ENCODE assay signal across 14 cellular contexts in genomic region chr12:34398706-34399630, GRCh38.
DNase-seq lines count a peak whose midpoint lies in the region; ATAC-seq, FAIRE-seq and TF ChIP-seq lines count a peak whose summit lies in the region.
"Had no signal": no experiment of that assay in that cellular context is flagged by ENCODE, and none has a peak within 500 bp of the region (broad histone marks: within the 10 kb centered on the region; RNA-seq: fewer than 3 reads in every experiment).

No MANE protein-coding gene starts in this region.

- POLR2A ChIA-PET in HepG2 (lab: Yijun Ruan, JAX), result no interaction called here

- intact Hi-C loops in right lobe of liver (cut with DNase I) (no loop called here), HepG2 (cut with micrococcal nuclease; ENCODE audit: unreplicated experiment) (no loop called here)
- intact Hi-C loops in activated T-helper 1 cell treated with anti-CD3 and anti-CD28 coated beads, Interleukin-12 subunit alpha, Interleukin-12 subunit beta, Interleukin-2, Interleukin-4 antibody, amounts not matched to agents 30 ng/mL and 10 ng/mL and 1 ng/mL, durations not matched to agents 14 hours and 24 hours and 36 hours (cut with micrococcal nuclease), result no loop called here

- H3K4me3 ChIP-seq in right lobe of liver (no peak overlapping the region), HepG2 (replicated peaks in 1 of 3; ENCODE audit: insufficient read depth in 1 of 3, low read depth in 2 of 3, low read length in 3 of 3) (no peak overlapping the region), lung (no peak overlapping the region)

- BruUV-seq in HepG2 (replicated peaks; lab: Mats Ljungman, UMichigan), result no TSS peak

- H3K27ac Mint-ChIP-seq in central memory CD8-positive, alpha-beta T cell (ENCODE audit: low read depth), result no peak overlapping the region
- no peak overlapping the region for H3K27ac Mint-ChIP-seq in activated T-helper 1 cell treated with anti-CD3 and anti-CD28 coated beads, Interleukin-12 subunit alpha, Interleukin-12 subunit beta, Interleukin-2, Interleukin-4 antibody, amounts not matched to agents 30 ng/mL and 10 ng/mL and 1 ng/mL, durations not matched to agents 14 hours and 24 hours and 36 hours
- H3K27ac Mint-ChIP-seq: CD4-positive, CD25-positive, alpha-beta regulatory T cell; naive B cell had no signal

- H3K27me3 ChIP-seq in right lobe of liver, result no peaks in the 10 kb centered on the region
- H3K27me3 ChIP-seq in HepG2 (ENCODE audit: control insufficient read depth in 1 of 2, insufficient read depth in 2 of 2, low read length in 2 of 2), result peaks cover 1 to 4% of the 10 kb centered on the region in 2 experiments; a peak in 3 of 5 replicates
- no peaks in the 10 kb centered on the region for H3K27me3 ChIP-seq in lung (ENCODE audit: control insufficient read depth, insufficient read depth)

- CTCF ChIA-PET in HepG2 (lab: Yijun Ruan, JAX; ENCODE audit: low intra/inter-chr PET ratio, low total read pairs), result no interaction called here

- TF ChIP-seq CTCF in right lobe of liver (IDR thresholded peaks at IDR 0.05) (no peak), HepG2 (CRISPR knock-in tag; IDR thresholded peaks at IDR 0.05) (no peak), lung (IDR thresholded peaks at IDR 0.05; ENCODE audit: control extremely low read depth, extremely low read depth) (no peak)

- FAIRE-seq in HepG2 (lab: Jason Lieb, UNC), result no peak
- no peak for FAIRE-seq in urothelium cell line (lab: Jason Lieb, UNC)
- no peak for FAIRE-seq in GM12892 (lab: Jason Lieb, UNC)

- DNase-seq in right lobe of liver (peak; percentile 12 to 37 (median 27)), HepG2 (ENCODE audit: low spot score) (no peak), lung (ENCODE audit: low spot score) (peak; percentile 21), urothelium cell line (ENCODE audit: low spot score) (peak; percentile 1), HPDE6-E6E7 (ENCODE audit: extremely low spot score) (no peak), GM12892 (ENCODE audit: insufficient read length) (no peak)
- DNase-seq in central memory CD8-positive, alpha-beta T cell (ENCODE audit: low spot score in 2 of 2), result peak; percentile 6 to 9
- DNase-seq in activated T-helper 1 cell treated with anti-CD3 and anti-CD28 coated beads, Interleukin-12 subunit alpha, Interleukin-12 subunit beta, Interleukin-2, Interleukin-4 antibody, amounts not matched to agents 30 ng/mL and 10 ng/mL and 1 ng/mL, durations not matched to agents 14 hours and 24 hours and 36 hours (ENCODE audit: low spot score), result no peak
- DNase-seq: anterior cingulate cortex; CD4-positive, CD25-positive, alpha-beta regulatory T cell; naive B cell; NCI-H2227 treated with DMSO at 0.1 percent for 48 hours; RPMI8226 had no signal

- WGBS in right lobe of liver (ENCODE audit: insufficient coverage, low coverage, low lambda C conversion rate, missing lambda C conversion rate), result 37% methylated on average over 8 of the region's 38 CpGs
- WGBS in HepG2 (ENCODE audit: low lambda C conversion rate), result 0% methylated on average over 3 of the region's 38 CpGs
- 67 to 68% methylated on average over 38 of the region's 38 CpGs for WGBS in lung, 2 donors

- no peaks in the 10 kb centered on the region for H3K36me3 Mint-ChIP-seq in central memory CD8-positive, alpha-beta T cell (ENCODE audit: insufficient read depth)
- no peaks in the 10 kb centered on the region for H3K36me3 Mint-ChIP-seq in activated T-helper 1 cell treated with anti-CD3 and anti-CD28 coated beads, Interleukin-12 subunit alpha, Interleukin-12 subunit beta, Interleukin-2, Interleukin-4 antibody, amounts not matched to agents 30 ng/mL and 10 ng/mL and 1 ng/mL, durations not matched to agents 14 hours and 24 hours and 36 hours (ENCODE audit: low read depth)
- H3K36me3 Mint-ChIP-seq: CD4-positive, CD25-positive, alpha-beta regulatory T cell had no signal

- no peak overlapping the region for H2AFZ ChIP-seq in HepG2 (ENCODE audit: low read length)

- H3K4me1 Mint-ChIP-seq in central memory CD8-positive, alpha-beta T cell, result no peaks in the 10 kb centered on the region
- H3K4me1 Mint-ChIP-seq in activated T-helper 1 cell treated with anti-CD3 and anti-CD28 coated beads, Interleukin-12 subunit alpha, Interleukin-12 subunit beta, Interleukin-2, Interleukin-4 antibody, amounts not matched to agents 30 ng/mL and 10 ng/mL and 1 ng/mL, durations not matched to agents 14 hours and 24 hours and 36 hours (ENCODE audit: low read depth), result no peaks in the 10 kb centered on the region
- H3K4me1 Mint-ChIP-seq: CD4-positive, CD25-positive, alpha-beta regulatory T cell; naive B cell had no signal

- TF ChIP-seq POLR2A in right lobe of liver (IDR thresholded peaks at IDR 0.05) (no peak), HepG2 (IDR thresholded peaks at IDR 0.05; ENCODE audit: insufficient read depth in 1 of 2, low read depth in 2 of 2, low read length in 2 of 2) (no peak), GM12892 (IDR thresholded peaks at IDR 0.05; ENCODE audit: low read depth, low read length) (no peak)

- no peak overlapping the region for H3K4me2 ChIP-seq in HepG2 (ENCODE audit: low read depth, low read length)

- H3K27me3 Mint-ChIP-seq in central memory CD8-positive, alpha-beta T cell, result no peaks in the 10 kb centered on the region
- H3K27me3 Mint-ChIP-seq in activated T-helper 1 cell treated with anti-CD3 and anti-CD28 coated beads, Interleukin-12 subunit alpha, Interleukin-12 subunit beta, Interleukin-2, Interleukin-4 antibody, amounts not matched to agents 30 ng/mL and 10 ng/mL and 1 ng/mL, durations not matched to agents 14 hours and 24 hours and 36 hours (ENCODE audit: insufficient read depth), result no peaks in the 10 kb centered on the region
- H3K27me3 Mint-ChIP-seq: CD4-positive, CD25-positive, alpha-beta regulatory T cell; naive B cell had no signal

- no peak for TF ChIP-seq EP300 in HepG2 (IDR thresholded peaks at IDR 0.05; ENCODE audit: low read depth in 2 of 2, low read length in 2 of 2)
- no peak for TF ChIP-seq EP300 in HepG2 (CRISPR knock-in tag; IDR thresholded peaks at IDR 0.05; ENCODE audit: borderline replicate concordance)

- ATAC-seq in right lobe of liver, result no peak
- no peak for ATAC-seq in HepG2
- ATAC-seq in central memory CD8-positive, alpha-beta T cell (replicated peaks; ENCODE audit: extremely low read depth, poor library complexity, severe bottlenecking), result no peak
- no peak for ATAC-seq in lung (ENCODE audit: insufficient read depth, low FRiP score)

- no peaks in the 10 kb centered on the region for H4K20me1 ChIP-seq in HepG2 (ENCODE audit: insufficient read depth, low read length)

- no peak overlapping the region for H3K9ac ChIP-seq in HepG2 (ENCODE audit: insufficient read depth, low read depth, low read length)

- TF ChIP-seq RAD21 in HepG2 (CRISPR knock-in tag; IDR thresholded peaks at IDR 0.05), result no peak

- H3K9me3 ChIP-seq in right lobe of liver (no peaks in the 10 kb centered on the region), HepG2 (ENCODE audit: low read length) (peaks cover 18% of the 10 kb centered on the region), lung (ENCODE audit: control insufficient read depth in 2 of 2, insufficient read depth in 1 of 2, low read length in 1 of 2) (peaks cover 0 to 96% of the 10 kb centered on the region in 2 donors)

- no peak overlapping the region for H3K4me3 Mint-ChIP-seq in central memory CD8-positive, alpha-beta T cell
- H3K4me3 Mint-ChIP-seq in activated T-helper 1 cell treated with anti-CD3 and anti-CD28 coated beads, Interleukin-12 subunit alpha, Interleukin-12 subunit beta, Interleukin-2, Interleukin-4 antibody, amounts not matched to agents 30 ng/mL and 10 ng/mL and 1 ng/mL, durations not matched to agents 14 hours and 24 hours and 36 hours, result no peak overlapping the region
- H3K4me3 Mint-ChIP-seq: CD4-positive, CD25-positive, alpha-beta regulatory T cell; naive B cell had no signal

- no peak overlapping the region for H3K27ac ChIP-seq in right lobe of liver
- H3K27ac ChIP-seq in HepG2 (ENCODE audit: extremely low read length, insufficient read depth, low read length), result no peak overlapping the region
- H3K27ac ChIP-seq in lung (ENCODE audit: low read depth in 1 of 2, low read length in 1 of 2), result no peak overlapping the region
- H3K27ac ChIP-seq: WERI-Rb-1 had no signal

- H3K9me3 Mint-ChIP-seq in central memory CD8-positive, alpha-beta T cell, result peaks cover 30% of the 10 kb centered on the region
- peaks cover 30% of the 10 kb centered on the region for H3K9me3 Mint-ChIP-seq in activated T-helper 1 cell treated with anti-CD3 and anti-CD28 coated beads, Interleukin-12 subunit alpha, Interleukin-12 subunit beta, Interleukin-2, Interleukin-4 antibody, amounts not matched to agents 30 ng/mL and 10 ng/mL and 1 ng/mL, durations not matched to agents 14 hours and 24 hours and 36 hours

- no peaks in the 10 kb centered on the region for H3K36me3 ChIP-seq in right lobe of liver
- no peaks in the 10 kb centered on the region for H3K36me3 ChIP-seq in HepG2 (replicated peaks in 1 of 2; ENCODE audit: control insufficient read depth in 1 of 2, insufficient read depth in 2 of 2, low read length in 2 of 2)
- no peaks in the 10 kb centered on the region for H3K36me3 ChIP-seq in lung (ENCODE audit: control insufficient read depth in 2 of 2, insufficient read depth in 2 of 2, low read length in 2 of 2)
- H3K36me3 ChIP-seq: WERI-Rb-1 had no signal

- in situ Hi-C loops in HepG2 (cut with HindIII; ENCODE audit: extremely low pct_ligation_motif_present, low pct_unique_long_range_greater_than_20kb), result no loop called here

- no peaks in the 10 kb centered on the region for H3K79me2 ChIP-seq in HepG2 (ENCODE audit: insufficient read depth, low read length)

- H3K4me1 ChIP-seq in right lobe of liver (no peaks in the 10 kb centered on the region), HepG2 (ENCODE audit: insufficient read depth, low read length) (no peaks in the 10 kb centered on the region), lung (ENCODE audit: control insufficient read depth in 2 of 2, insufficient read depth in 2 of 2, low read length in 2 of 2) (no peaks in the 10 kb centered on the region)

TF ChIP-seq in HepG2, 621 proteins besides CTCF, POLR2A, EP300 and RAD21 (continues in another document):
- TF ChIP-seq NCOR1 (IDR thresholded peaks at IDR 0.05; ENCODE audit: borderline replicate concordance, low read length), result no peak
- TF ChIP-seq POLR2AphosphoS2 (IDR thresholded peaks at IDR 0.05; ENCODE audit: low read depth, low read length), result no peak
- TF ChIP-seq DR1 (CRISPR knock-in tag; IDR thresholded peaks at IDR 0.05), result no peak
- TF ChIP-seq ZFP62 (CRISPR knock-in tag; IDR thresholded peaks at IDR 0.05), result no peak
- no peak for TF ChIP-seq PRPF4 (IDR thresholded peaks at IDR 0.05; ENCODE audit: low read depth, low read length, poor library complexity, severe bottlenecking)
- no peak for TF ChIP-seq ZNF615 (CRISPR knock-in tag; IDR thresholded peaks at IDR 0.05; ENCODE audit: borderline replicate concordance)
- TF ChIP-seq MEF2D (CRISPR knock-in tag; IDR thresholded peaks at IDR 0.05), result no peak
- TF ChIP-seq ZNF317 (CRISPR knock-in tag; IDR thresholded peaks at IDR 0.05), result no peak
- TF ChIP-seq SNAPC5 (CRISPR knock-in tag; IDR thresholded peaks at IDR 0.05; ENCODE audit: borderline replicate concordance), result no peak

Comparison
In these comparisons a context has a peak if more than half of its experiments do, and no peak if none do; other contexts are left out.
1. DNase-seq: peak in right lobe of liver (3 of 3), central memory CD8-positive, alpha-beta T cell (2 of 2), lung (single experiment) and urothelium cell line (single experiment); none in HepG2 (single experiment), HPDE6-E6E7 (single experiment), activated T-helper 1 cell treated with anti-CD3 and anti-CD28 coated beads, Interleukin-12 subunit alpha, Interleukin-12 subunit beta, Interleukin-2, Interleukin-4 antibody, amounts not matched to agents 30 ng/mL and 10 ng/mL and 1 ng/mL, durations not matched to agents 14 hours and 24 hours and 36 hours (single experiment) and GM12892 (single experiment).